11 cellular contexts compared by ENCODE assay signal in genomic region chr2:54598347-54599325, GRCh38.
A peak's percentile ranks its signal among the peaks of the same experiment; 100 is the strongest.
DNase-seq lines count a peak whose midpoint lies in the region; ATAC-seq and TF ChIP-seq lines count a peak whose summit lies in the region.
"Had no signal": no experiment of that assay in that cellular context is flagged by ENCODE, and none has a peak within 500 bp of the region (broad histone marks: within the 10 kb centered on the region; RNA-seq: fewer than 3 reads in every experiment).

No MANE protein-coding gene starts in this region.

- H3K4me1 Mint-ChIP-seq in CD8-positive, alpha-beta T cell (ENCODE audit: low read depth): peaks cover 95% of the 10 kb centered on the region

- no peaks in the 10 kb centered on the region for H3K79me2 ChIP-seq in Karpas-422 (ENCODE audit: low read length)

- TF ChIP-seq POLR2A in esophagus squamous epithelium (IDR thresholded peaks at IDR 0.05) (no peak), gastrocnemius medialis (IDR thresholded peaks at IDR 0.05) (no peak)

- no peak overlapping the region for H2AFZ ChIP-seq in Karpas-422 (ENCODE audit: low read length)

- peaks cover 52% of the 10 kb centered on the region for H3K36me3 Mint-ChIP-seq in CD8-positive, alpha-beta T cell

- CTCF ChIA-PET in CD8-positive, alpha-beta T cell (lab: Charles Lee): interaction anchor here (1.1 to 4.1 kb wide), 7 partner anchors 17 to 76 kb away, joined by 3 to 19 read pairs (median 6); no protein-coding TSS in a partner anchor
- CTCF ChIA-PET in RWPE1 (lab: Yijun Ruan, JAX): interaction anchor here (0.5 to 1.1 kb wide), 2 partner anchors 12 to 492 kb away, joined by 3 read pairs; no protein-coding TSS in a partner anchor

- POLR2A ChIA-PET in CD8-positive, alpha-beta T cell (lab: Charles Lee): interaction anchor here (0.9 to 5.0 kb wide), 4 partner anchors 9 to 45 kb away, joined by 3 to 36 read pairs (median 4); no protein-coding TSS in a partner anchor
- POLR2A ChIA-PET in RWPE1 (lab: Yijun Ruan, JAX; ENCODE audit: low non-redundant PET): no interaction called here

- no peak overlapping the region for H3K4me2 ChIP-seq in Karpas-422 (ENCODE audit: low read depth, low read length, poor library complexity, severe bottlenecking)

- H3K9me2 ChIP-seq in Karpas-422 (replicated peaks; ENCODE audit: insufficient read depth, low read length): no peaks in the 10 kb centered on the region

- 91 to 92% methylated on average over 6 to 14 of the region's 14 CpGs for WGBS in esophagus squamous epithelium, 2 donors

- H4K20me1 ChIP-seq in Karpas-422 (ENCODE audit: insufficient read depth, low read depth, low read length): no peaks in the 10 kb centered on the region

- no peak overlapping the region for H3K9ac ChIP-seq in Karpas-422 (ENCODE audit: low read length)

- no peak for TF ChIP-seq CTCF in CD8-positive, alpha-beta T cell (IDR thresholded peaks at IDR 0.05)
- no peak for TF ChIP-seq CTCF in RWPE1 (conservative IDR thresholded peaks at IDR 0.05; ENCODE audit: low read depth)
- no peak for TF ChIP-seq CTCF in esophagus squamous epithelium (IDR thresholded peaks at IDR 0.05)
- TF ChIP-seq CTCF in gastrocnemius medialis (IDR thresholded peaks at IDR 0.05 in 4 of 5, conservative IDR thresholded peaks at IDR 0.05 in 1 of 5): no peak

- no peaks in the 10 kb centered on the region for H3K9me3 ChIP-seq in CD8-positive, alpha-beta T cell (ENCODE audit: low read length)
- H3K9me3 ChIP-seq in esophagus squamous epithelium: no peaks in the 10 kb centered on the region
- no peaks in the 10 kb centered on the region for H3K9me3 ChIP-seq in gastrocnemius medialis
- H3K9me3 ChIP-seq in Karpas-422 (ENCODE audit: low read length): no peaks in the 10 kb centered on the region
- H3K9me3 ChIP-seq: HAP-1 had no signal

- no peaks in the 10 kb centered on the region for H3K27me3 ChIP-seq in CD8-positive, alpha-beta T cell (ENCODE audit: insufficient read depth, low read length)
- H3K27me3 ChIP-seq in esophagus squamous epithelium: no peaks in the 10 kb centered on the region
- no peaks in the 10 kb centered on the region for H3K27me3 ChIP-seq in gastrocnemius medialis
- no peaks in the 10 kb centered on the region for H3K27me3 ChIP-seq in Karpas-422 (ENCODE audit: low read length)

- no peak for DNase-seq in CD8-positive, alpha-beta T cell
- DNase-seq in RWPE1 (ENCODE audit: low spot score) (no peak), esophagus squamous epithelium (lab: John Stamatoyannopoulos, UW) (no peak), gastrocnemius medialis (no peak), cerebellar cortex (ENCODE audit: low spot score) (no peak), Karpas-422 (no peak), DMS153 treated with DMSO at 0.1 percent for 48 hours (lab: John Stamatoyannopoulos, UW; ENCODE audit: unreplicated experiment) (no peak)
- DNase-seq: NCI-H1694 treated with DMSO at 0.1 percent for 48 hours, posterior cingulate gyrus had no signal

- H3K27me3 Mint-ChIP-seq in CD8-positive, alpha-beta T cell (ENCODE audit: low read depth): no peaks in the 10 kb centered on the region

- in situ Hi-C loops in gastrocnemius medialis (cut with MboI; ENCODE audit: low sequenced_read_pairs in 4 of 4): no loop called here

- H3K36me3 ChIP-seq in CD8-positive, alpha-beta T cell (ENCODE audit: insufficient read depth, low read length): peaks cover 10% of the 10 kb centered on the region
- peaks cover 0 to 13% (median 0%) of the 10 kb centered on the region in 3 donors for H3K36me3 ChIP-seq in esophagus squamous epithelium
- no peaks in the 10 kb centered on the region for H3K36me3 ChIP-seq in gastrocnemius medialis
- H3K36me3 ChIP-seq in Karpas-422 (ENCODE audit: insufficient read depth, low read length): no peaks in the 10 kb centered on the region

- no peaks in the 10 kb centered on the region for H3K9me3 Mint-ChIP-seq in CD8-positive, alpha-beta T cell
- H3K9me3 Mint-ChIP-seq: brain had no signal

- no peak overlapping the region for H3K27ac ChIP-seq in CD8-positive, alpha-beta T cell (ENCODE audit: low read depth, low read length)
- peak overlapping the region; percentile 87 for H3K27ac ChIP-seq in RWPE1
- peak overlapping the region; percentile 72 to 88 (median 80) for H3K27ac ChIP-seq in esophagus squamous epithelium
- peak overlapping the region; percentile 45 to 71 (median 69) for H3K27ac ChIP-seq in gastrocnemius medialis
- H3K27ac ChIP-seq in Karpas-422 (ENCODE audit: low read length): no peak overlapping the region

- no peak overlapping the region for H3K4me3 Mint-ChIP-seq in CD8-positive, alpha-beta T cell
- H3K4me3 Mint-ChIP-seq: brain had no signal

- H3K4me1 ChIP-seq in CD8-positive, alpha-beta T cell (ENCODE audit: insufficient read depth, low read length): peaks cover 89% of the 10 kb centered on the region
- H3K4me1 ChIP-seq in esophagus squamous epithelium (peaks cover 20 to 85% (median 60%) of the 10 kb centered on the region in 3 donors), gastrocnemius medialis (peaks cover 80 to 88% of the 10 kb centered on the region in 2 donors), Karpas-422 (ENCODE audit: low read length) (peaks cover 10% of the 10 kb centered on the region)
- H3K4me1 ChIP-seq: HAP-1 had no signal

- H3K4me3 ChIP-seq in CD8-positive, alpha-beta T cell (ENCODE audit: low read depth, low read length): no peak overlapping the region
- H3K4me3 ChIP-seq in esophagus squamous epithelium (no peak overlapping the region), gastrocnemius medialis (no peak overlapping the region), Karpas-422 (ENCODE audit: low read length) (no peak overlapping the region)
- H3K4me3 ChIP-seq: HAP-1 had no signal

- no peak for ATAC-seq in CD8-positive, alpha-beta T cell
- ATAC-seq in gastrocnemius medialis: peak; percentile 48 to 56

- intact Hi-C loops in CD8-positive, alpha-beta T cell (cut with DNase I, micrococcal nuclease): no loop called here
- intact Hi-C loops in esophagus squamous epithelium (cut with DNase I): no loop called here
- intact Hi-C loops in gastrocnemius medialis (cut with DNase I; ENCODE audit: low total_unique reads): no loop called here

- peak overlapping the region; percentile 95 for H3K27ac Mint-ChIP-seq in CD8-positive, alpha-beta T cell

Comparison
In these comparisons a context has a peak if more than half of its experiments do, and no peak if none do; other contexts are left out.
1. H3K27ac ChIP-seq: peak in RWPE1 (single experiment), esophagus squamous epithelium (4 of 4) and gastrocnemius medialis (4 of 4); none in CD8-positive, alpha-beta T cell (single experiment) and Karpas-422 (single experiment).